Comparison of ENCODE assay signal across 25 cellular contexts in the genomic region with DNA sequence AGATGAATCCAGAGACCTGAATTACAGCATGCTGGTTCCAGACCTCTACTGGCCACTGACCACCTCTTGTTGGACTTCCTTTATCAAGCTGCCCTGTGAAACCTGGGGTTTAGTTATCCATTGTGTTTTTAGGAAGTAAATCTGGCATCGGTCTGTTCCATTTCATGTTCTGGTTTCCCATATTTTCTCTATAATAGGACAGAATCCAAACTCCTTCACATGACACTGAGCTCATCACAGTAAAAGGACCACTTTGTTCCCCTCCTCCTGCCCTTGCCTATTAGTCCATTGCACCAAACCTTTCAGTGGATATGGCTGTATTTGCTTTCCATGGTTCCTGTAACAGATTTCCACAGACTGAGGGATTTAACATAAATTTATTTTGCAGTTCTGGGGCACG. TPM values are rescaled to one million over a fixed set of nuclear protein-coding genes. Genes with fewer than 3 reads are reported as not detected.
DNase-seq lines count a peak whose midpoint lies in the region; ATAC-seq and TF ChIP-seq lines count a peak whose summit lies in the region.
"Had no signal": no experiment of that assay in that cellular context is flagged by ENCODE, and none has a peak within 500 bp of the region (broad histone marks: within the 10 kb centered on the region; RNA-seq: fewer than 3 reads in every experiment).

No MANE protein-coding gene starts in this region.

- peak overlapping the region; percentile 90 for H3K27ac ChIP-seq in temporal lobe (ENCODE audit: low read depth, low read length)
- H3K27ac ChIP-seq: BLaER1, PC-9, SJSA1 had no signal

- no peaks in the 10 kb centered on the region for H3K36me3 Mint-ChIP-seq in mesothelial cell of epicardium

- no peak for TF ChIP-seq CTCF in mesothelial cell of epicardium (IDR thresholded peaks at IDR 0.05; ENCODE audit: unreplicated experiment)

- H3K4me3 Mint-ChIP-seq in mesothelial cell of epicardium = no peak overlapping the region
- H3K4me3 Mint-ChIP-seq: CD4-positive, alpha-beta T cell had no signal

- H3K4me1 Mint-ChIP-seq in mesothelial cell of epicardium = peaks cover 7% of the 10 kb centered on the region

- no peak for ATAC-seq in GM18511 (IDR thresholded peaks at IDR 0.05; ENCODE audit: unreplicated experiment)
- ATAC-seq: GM12878 had no signal

- no peaks in the 10 kb centered on the region for H3K9me3 Mint-ChIP-seq in mesothelial cell of epicardium
- H3K9me3 Mint-ChIP-seq: CD4-positive, alpha-beta T cell had no signal

- peaks cover 53% of the 10 kb centered on the region for H3K27me3 Mint-ChIP-seq in mesothelial cell of epicardium (ENCODE audit: low read depth)
- H3K27me3 Mint-ChIP-seq: CD4-positive, alpha-beta T cell had no signal

- DNase-seq in COLO829 (ENCODE audit: low spot score) (peak; percentile 54), epidermal melanocyte (ENCODE audit: insufficient read length, low spot score) (peak; percentile 37), midbrain (lab: John Stamatoyannopoulos, UW) (peak; percentile 74), mesothelial cell of epicardium (ENCODE audit: low spot score in 2 of 2, unreplicated experiment in 2 of 2) (no peak), NCI-H748 (lab: John Stamatoyannopoulos, UW; ENCODE audit: unreplicated experiment) (no peak)
- DNase-seq: CD4-positive, alpha-beta T cell; COR-L47; DMS53; HCEC 1CT; KBM-7; MV-4-11; NCI-H1105; NCI-H146; NCI-H1930; NCI-H2107; NCI-H524; NCI-H82; NK-92 treated with Interleukin-12 subunit alpha and Interleukin-12 subunit beta, amount 100 ng/mL, for 24 hours; PC-9; Right ventricle myocardium superior had no signal

- H3K27ac Mint-ChIP-seq in mesothelial cell of epicardium = no peak overlapping the region
- H3K27ac Mint-ChIP-seq: CD4-positive, alpha-beta T cell had no signal

RNA-seq across cellular contexts. Expression of a gene that starts 4.0 kb away (rescaled TPM):
- total RNA-seq in temporal lobe = 10.8 TPM
- 2.1 to 2.3 TPM (median 2.2 TPM) in 3 replicates for total RNA-seq in mesothelial cell of epicardium

Comparison
In these comparisons a context has a peak if more than half of its experiments do, and no peak if none do; other contexts are left out.
1. DNase-seq: peak in COLO829 (single experiment), epidermal melanocyte (single experiment) and midbrain (single experiment); none in mesothelial cell of epicardium (0 of 2) and NCI-H748 (single experiment).